10 cellular contexts compared by ENCODE assay signal in genomic region chr19:17136026-17136425, GRCh38.
DNase-seq lines count a peak whose midpoint lies in the region; ATAC-seq, FAIRE-seq and TF ChIP-seq lines count a peak whose summit lies in the region.
"Had no signal": no experiment of that assay in that cellular context is flagged by ENCODE, and none has a peak within 500 bp of the region (broad histone marks: within the 10 kb centered on the region; RNA-seq: fewer than 3 reads in every experiment).

No MANE protein-coding gene starts in this region.

- H3K36me3 Mint-ChIP-seq in activated CD4-positive, alpha-beta T cell treated with anti-CD3 and anti-CD28 coated beads for 36 hours (ENCODE audit: low read depth) = peaks cover 13% of the 10 kb centered on the region

- peaks cover 3 to 16% of the 10 kb centered on the region in 2 experiments for H3K36me3 ChIP-seq in GM12878 (ENCODE audit: control insufficient read depth in 2 of 2, insufficient read depth in 2 of 2, low read length in 1 of 2)
- no peaks in the 10 kb centered on the region for H3K36me3 ChIP-seq in kidney (ENCODE audit: control insufficient read depth in 1 of 2, insufficient read depth in 2 of 2, low read length in 2 of 2)

- TF ChIP-seq CTCF in GM12878 (IDR thresholded peaks at IDR 0.05 in 2 of 3, conservative IDR thresholded peaks at IDR 0.05 in 1 of 3; ENCODE audit: control insufficient read depth in 2 of 3, extremely low read depth in 1 of 3, insufficient read depth in 1 of 3, low read depth in 3 of 3, low read length in 3 of 3) = no peak
- TF ChIP-seq CTCF in kidney (IDR thresholded peaks at IDR 0.05; ENCODE audit: borderline replicate concordance, extremely low read depth, insufficient read depth) = no peak

- H3K4me3 ChIP-seq in GM12878 = 0 out of 2 replicates have a peak overlapping the region, but pooled peaks have one; percentile 21
- H3K4me3 ChIP-seq in kidney (ENCODE audit: low read length in 2 of 2) = peak overlapping the region in 1 of 2 donors; percentile 35
- H3K4me3 ChIP-seq in skin epidermis = peak overlapping the region in 1 of 7 experiments; percentile 11

- H3K4me1 Mint-ChIP-seq in activated CD4-positive, alpha-beta T cell treated with anti-CD3 and anti-CD28 coated beads for 36 hours = peaks cover 12% of the 10 kb centered on the region

- WGBS in GM12878 (ENCODE audit: insufficient coverage, insufficient replicate concordance, low lambda C conversion rate, missing lambda C conversion rate) = 28% methylated on average over 9 of the region's 9 CpGs

- CTCF ChIA-PET in GM12878 (lab: Yijun Ruan, JAX) = interaction anchor here (0.7 to 1.2 kb wide), 3 partner anchors 10 to 59 kb away, joined by 3 read pairs; no protein-coding TSS in a partner anchor
- CTCF ChIA-PET in activated CD4-positive, alpha-beta T cell treated with anti-CD3 and anti-CD28 coated beads for 36 hours (lab: Charles Lee) = no interaction called here

- TF ChIP-seq POLR2A in GM12878 (IDR thresholded peaks at IDR 0.05; ENCODE audit: low read depth, low read length) = no peak

- TF ChIP-seq RAD21 in GM12878 (IDR thresholded peaks at IDR 0.05; ENCODE audit: insufficient read depth, low read depth, low read length) = no peak

- POLR2A ChIA-PET in GM12878 (lab: Charles Lee) = interaction anchor here (0.8 to 1.2 kb wide), 5 partner anchors 10 to 106 kb away, joined by 3 to 5 read pairs (median 3); no protein-coding TSS in a partner anchor
- POLR2A ChIA-PET in activated CD4-positive, alpha-beta T cell treated with anti-CD3 and anti-CD28 coated beads for 36 hours (lab: Charles Lee) = no interaction called here

- no peaks in the 10 kb centered on the region for H3K27me3 Mint-ChIP-seq in activated CD4-positive, alpha-beta T cell treated with anti-CD3 and anti-CD28 coated beads for 36 hours

- H3K9me3 Mint-ChIP-seq in activated CD4-positive, alpha-beta T cell treated with anti-CD3 and anti-CD28 coated beads for 36 hours (ENCODE audit: low read depth) = no peaks in the 10 kb centered on the region

- no peak overlapping the region for H2AFZ ChIP-seq in GM12878 (ENCODE audit: control insufficient read depth, low read depth, low read length)

- H3K9me3 ChIP-seq in GM12878 (replicated peaks; ENCODE audit: control insufficient read depth, insufficient read depth, low read length) (no peaks in the 10 kb centered on the region; the same call in 1 of the 3 replicates), kidney (ENCODE audit: control insufficient read depth in 1 of 2, low read length in 2 of 2) (no peaks in the 10 kb centered on the region)

- peaks cover 45% of the 10 kb centered on the region for H3K79me2 ChIP-seq in GM12878 (ENCODE audit: control insufficient read depth, insufficient read depth, low read length)

- intact Hi-C loops in GM12878 (cut with micrococcal nuclease; ENCODE audit: unreplicated experiment) = no loop called here
- intact Hi-C loops in kidney (cut with DNase I) = no loop called here
- intact Hi-C loops in activated CD4-positive, alpha-beta T cell treated with anti-CD3 and anti-CD28 coated beads for 36 hours (cut with DNase I, micrococcal nuclease) = no loop called here

- no peak overlapping the region for H3K4me3 Mint-ChIP-seq in activated CD4-positive, alpha-beta T cell treated with anti-CD3 and anti-CD28 coated beads for 36 hours

- peak; percentile 6 for ATAC-seq in GM21825 (IDR thresholded peaks at IDR 0.05; ENCODE audit: unreplicated experiment)
- peak; percentile 5; the same call in 1 of the 3 replicates for ATAC-seq in GM12878
- no peak for ATAC-seq in activated CD4-positive, alpha-beta T cell treated with anti-CD3 and anti-CD28 coated beads for 36 hours
- no peak for ATAC-seq in HG03095 (IDR thresholded peaks at IDR 0.05; ENCODE audit: unreplicated experiment)

- TF ChIP-seq EP300 in GM12878 (IDR thresholded peaks at IDR 0.05; ENCODE audit: borderline replicate concordance in 1 of 2, control insufficient read depth in 1 of 2, low read depth in 2 of 2, low read length in 2 of 2) = no peak

- in situ Hi-C loops in GM12878 (cut with MboI) = no loop called here

- H3K27ac ChIP-seq in GM12878 (ENCODE audit: control insufficient read depth, insufficient read depth) (peak overlapping the region; percentile 84), kidney (ENCODE audit: low read depth in 2 of 2, low read length in 2 of 2) (peak overlapping the region; percentile 92 to 94), skin epidermis (peak overlapping the region in 20 of 21 experiments; percentile 49 to 92 (median 84))

- BruUV-seq in GM12878 (replicated peaks; lab: Mats Ljungman, UMichigan) = no TSS peak

- DNase-seq in GM12878 (ENCODE audit: low read depth, low spot score) = no peak
- no peak for DNase-seq in kidney
- DNase-seq in activated CD4-positive, alpha-beta T cell treated with anti-CD3 and anti-CD28 coated beads for 36 hours = no peak
- no peak for DNase-seq in NCI-H128 (lab: John Stamatoyannopoulos, UW; ENCODE audit: unreplicated experiment)
- no peak for DNase-seq in T-helper 2 cell
- DNase-seq: T-helper 9 cell had no signal

- no peaks in the 10 kb centered on the region for H3K27me3 ChIP-seq in GM12878 (replicated peaks in 1 of 2; ENCODE audit: control insufficient read depth in 2 of 2, insufficient read depth in 2 of 2, low read length in 1 of 2)

- H3K9ac ChIP-seq in GM12878 (ENCODE audit: control insufficient read depth, insufficient read depth, low read length) (peak overlapping the region; percentile 61), kidney (ENCODE audit: low read length in 2 of 2) (peak overlapping the region; percentile 54 to 71)

- SMC1A ChIA-PET in GM12878 (lab: Charles Lee; ENCODE audit: uncharacterized antibody, unreplicated experiment) = interaction anchor here (1.8 kb wide), 1 partner anchor 11 kb away, joined by 9 read pairs; no protein-coding TSS in a partner anchor

- no peak overlapping the region for H3K27ac Mint-ChIP-seq in activated CD4-positive, alpha-beta T cell treated with anti-CD3 and anti-CD28 coated beads for 36 hours

- H3K4me2 ChIP-seq in GM12878 (ENCODE audit: control insufficient read depth, insufficient read depth) = no peak overlapping the region

- H3K4me1 ChIP-seq in GM12878 (ENCODE audit: control insufficient read depth, insufficient read depth, low read length) = peaks cover 39% of the 10 kb centered on the region
- peaks cover 12 to 13% of the 10 kb centered on the region in 2 donors for H3K4me1 ChIP-seq in kidney (ENCODE audit: control insufficient read depth in 1 of 2, insufficient read depth in 1 of 2, low read depth in 1 of 2, low read length in 2 of 2)

- FAIRE-seq in GM12878 (lab: Jason Lieb, UNC) (no peak), kidney (lab: Jason Lieb, UNC) (no peak)
- FAIRE-seq: bronchial epithelial cell had no signal

- no peaks in the 10 kb centered on the region for H4K20me1 ChIP-seq in GM12878 (ENCODE audit: control insufficient read depth, insufficient read depth)

- RAD21 ChIA-PET in GM12878 (lab: Charles Lee; ENCODE audit: unreplicated experiment) = interaction anchor here (1.0 kb wide), 2 partner anchors 10 to 14 kb away, joined by 3 to 8 read pairs; no protein-coding TSS in a partner anchor

TF ChIP-seq in GM12878, 131 proteins besides CTCF, POLR2A, EP300 and RAD21:
- TF ChIP-seq ZSCAN29 (IDR thresholded peaks at IDR 0.05) = no peak
- no peak for TF ChIP-seq SKIL (IDR thresholded peaks at IDR 0.05; ENCODE audit: low read depth, poor library complexity, severe bottlenecking)
- no peak for TF ChIP-seq POLR2AphosphoS5 (IDR thresholded peaks at IDR 0.05; ENCODE audit: low read length)
- no peak for TF ChIP-seq SP1 (IDR thresholded peaks at IDR 0.05; ENCODE audit: low read depth, low read length)
- no peak for TF ChIP-seq PML (IDR thresholded peaks at IDR 0.05; ENCODE audit: low read length)
- TF ChIP-seq EGR1 (IDR thresholded peaks at IDR 0.05; ENCODE audit: borderline replicate concordance in 1 of 2, low read depth in 2 of 2, low read length in 2 of 2) = no peak
- no peak for TF ChIP-seq IKZF2 (IDR thresholded peaks at IDR 0.05)

Comparison
In these comparisons a context has a peak if more than half of its experiments do, and no peak if none do; other contexts are left out.
1. ATAC-seq: peak in GM21825 (single experiment) and GM12878 (single experiment); none in activated CD4-positive, alpha-beta T cell treated with anti-CD3 and anti-CD28 coated beads for 36 hours (single experiment) and HG03095 (single experiment).
2. Peak in every context shown above with its lines, with median percentiles within 50 percentile points of each other: H3K27ac ChIP-seq.